8 cellular contexts compared by ENCODE assay signal in genomic region chr21:45592208-45592619, GRCh38. TPM values are rescaled to one million over a fixed set of nuclear protein-coding genes. Genes with fewer than 3 reads are reported as not detected.
A peak's percentile ranks its signal among the peaks of the same experiment; 100 is the strongest.
DNase-seq lines count a peak whose midpoint lies in the region; ATAC-seq and TF ChIP-seq lines count a peak whose summit lies in the region.

No MANE protein-coding gene starts in this region.

- H3K4me2 ChIP-seq in OCI-LY3 (ENCODE audit: low read length) = peak overlapping the region; percentile 45

- CTCF ChIA-PET in activated naive CD4-positive, alpha-beta T cell treated with anti-CD3 and anti-CD28 coated beads, Interleukin-2, amount 10 ng/mL, durations not matched to agents 7 days and 5 days (lab: Charles Lee) = interaction anchor here (0.8 to 1.2 kb wide), 3 partner anchors 38 to 114 kb away, joined by 3 to 4 read pairs (median 3); no protein-coding TSS in a partner anchor

- H4K20me1 ChIP-seq in OCI-LY3 (ENCODE audit: insufficient read depth, low read length) = no peaks in the 10 kb centered on the region

- H3K79me2 ChIP-seq in OCI-LY3 (ENCODE audit: low read length) = no peaks in the 10 kb centered on the region

- peaks cover 18% of the 10 kb centered on the region for H3K4me1 Mint-ChIP-seq in activated naive CD4-positive, alpha-beta T cell treated with anti-CD3 and anti-CD28 coated beads, Interleukin-2, amount 10 ng/mL, durations not matched to agents 7 days and 5 days

- H2AFZ ChIP-seq in OCI-LY3 (ENCODE audit: low read depth, low read length) = no peak overlapping the region

- H3K27ac Mint-ChIP-seq in activated naive CD4-positive, alpha-beta T cell treated with anti-CD3 and anti-CD28 coated beads, Interleukin-2, amount 10 ng/mL, durations not matched to agents 7 days and 5 days = no peak overlapping the region

- H3K36me3 ChIP-seq in OCI-LY3 (replicated peaks; ENCODE audit: low read depth, low read length) = no peaks in the 10 kb centered on the region
- no peaks in the 10 kb centered on the region for H3K36me3 ChIP-seq in left ventricle myocardium inferior

- H3K4me1 ChIP-seq in OCI-LY3 (ENCODE audit: low read length) = peaks cover 15% of the 10 kb centered on the region
- peaks cover 21% of the 10 kb centered on the region for H3K4me1 ChIP-seq in left ventricle myocardium inferior

- TF ChIP-seq CTCF in OCI-LY3 (IDR thresholded peaks at IDR 0.05; ENCODE audit: low read depth, low read length) = no peak
- TF ChIP-seq CTCF in left ventricle myocardium inferior (IDR thresholded peaks at IDR 0.05; ENCODE audit: borderline replicate concordance) = no peak

- no peak overlapping the region for H3K4me3 Mint-ChIP-seq in activated naive CD4-positive, alpha-beta T cell treated with anti-CD3 and anti-CD28 coated beads, Interleukin-2, amount 10 ng/mL, durations not matched to agents 7 days and 5 days

- no peaks in the 10 kb centered on the region for H3K36me3 Mint-ChIP-seq in activated naive CD4-positive, alpha-beta T cell treated with anti-CD3 and anti-CD28 coated beads, Interleukin-2, amount 10 ng/mL, durations not matched to agents 7 days and 5 days

- H3K9me3 Mint-ChIP-seq in activated naive CD4-positive, alpha-beta T cell treated with anti-CD3 and anti-CD28 coated beads, Interleukin-2, amount 10 ng/mL, durations not matched to agents 7 days and 5 days = peaks cover 10% of the 10 kb centered on the region

- H3K9ac ChIP-seq in OCI-LY3 (ENCODE audit: low read length) = no peak overlapping the region

- intact Hi-C loops in left ventricle myocardium inferior (cut with micrococcal nuclease) (no loop called here), cardiac septum (cut with DNase I) (loop anchor here (5.0 to 10.0 kb wide), 3 partner anchors 35 to 297 kb away; no protein-coding TSS in a partner anchor)

- peak; percentile 43 for ATAC-seq in GM21447 (IDR thresholded peaks at IDR 0.05; ENCODE audit: unreplicated experiment)
- no peak for ATAC-seq in HG02884 (IDR thresholded peaks at IDR 0.05; ENCODE audit: unreplicated experiment)

- H3K27ac ChIP-seq in OCI-LY3 (ENCODE audit: low read length) = no peak overlapping the region
- no peak overlapping the region for H3K27ac ChIP-seq in left ventricle myocardium inferior (replicated peaks)

- no peak overlapping the region for H3K4me3 ChIP-seq in OCI-LY3 (ENCODE audit: low read length)
- no peak overlapping the region for H3K4me3 ChIP-seq in left ventricle myocardium inferior

- H3K27me3 Mint-ChIP-seq in activated naive CD4-positive, alpha-beta T cell treated with anti-CD3 and anti-CD28 coated beads, Interleukin-2, amount 10 ng/mL, durations not matched to agents 7 days and 5 days = peaks cover 17% of the 10 kb centered on the region

- H3K9me3 ChIP-seq in OCI-LY3 (ENCODE audit: insufficient read depth, low read length) (0 out of 2 replicates have a peak, but pooled peaks cover 4% of the 10 kb centered on the region), left ventricle myocardium inferior (replicated peaks) (peaks cover 9% of the 10 kb centered on the region)

- peak; percentile 86 for DNase-seq in activated naive CD4-positive, alpha-beta T cell treated with anti-CD3 and anti-CD28 coated beads, Interleukin-2, amount 10 ng/mL, durations not matched to agents 7 days and 5 days
- DNase-seq in stimulated activated CD4-positive, alpha-beta T cell treated with anti-CD3 and anti-CD28 coated beads, Interleukin-2, amount 100 ng/mL, for 4 hours (ENCODE audit: low read depth) = peak; percentile 84
- DNase-seq in NCI-H1417 (lab: John Stamatoyannopoulos, UW) = no peak
- DNase-seq in left ventricle myocardium inferior = no peak
- DNase-seq in cardiac septum (ENCODE audit: low spot score) = no peak

- H3K27me3 ChIP-seq in OCI-LY3 (ENCODE audit: low read depth, low read length) (no peaks in the 10 kb centered on the region; the same call in 1 of the 2 replicates), left ventricle myocardium inferior (ENCODE audit: low read depth) (peaks cover 75% of the 10 kb centered on the region)

RNA-seq across cellular contexts. Expression of gene SLC19A1, which starts 50.0 kb away (rescaled TPM):
- total RNA-seq in left ventricle myocardium inferior (4.9 TPM), cardiac septum (2.7 TPM)

RNA-seq across cellular contexts. Expression of gene PCBP3, which starts 51.3 kb away (rescaled TPM):
- total RNA-seq in left ventricle myocardium inferior (2.9 TPM), cardiac septum (4.9 TPM)

Comparison
In these comparisons a context has a peak if more than half of its experiments do, and no peak if none do; other contexts are left out.
1. DNase-seq: peak in activated naive CD4-positive, alpha-beta T cell treated with anti-CD3 and anti-CD28 coated beads, Interleukin-2, amount 10 ng/mL, durations not matched to agents 7 days and 5 days (single experiment) and stimulated activated CD4-positive, alpha-beta T cell treated with anti-CD3 and anti-CD28 coated beads, Interleukin-2, amount 100 ng/mL, for 4 hours (single experiment); none in NCI-H1417 (0 of 3), left ventricle myocardium inferior (single experiment) and cardiac septum (single experiment).